ENCODE assay signal across 12 cellular contexts in the genomic region with DNA sequence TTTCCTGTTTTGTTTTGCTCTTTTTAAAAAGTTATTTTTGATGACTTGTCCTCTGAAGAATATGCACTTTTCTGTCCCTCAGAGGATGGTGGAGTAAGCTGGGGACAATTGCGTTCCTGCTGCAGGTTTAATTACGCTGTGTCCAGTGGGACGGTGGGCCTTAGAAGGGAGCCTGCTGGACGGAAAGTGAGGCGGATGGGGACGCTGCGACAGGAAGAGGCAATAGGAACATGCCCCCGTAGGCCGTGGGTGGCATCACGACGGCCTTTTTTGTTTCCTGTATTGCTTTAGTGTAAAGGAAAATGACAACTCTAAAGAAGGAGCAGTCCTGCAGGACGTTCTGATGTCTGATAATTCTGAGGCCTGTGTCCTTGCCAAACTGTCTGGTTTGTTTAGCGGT.
A peak's percentile ranks its signal among the peaks of the same experiment; 100 is the strongest.
DNase-seq lines count a peak whose midpoint lies in the region; ATAC-seq, FAIRE-seq and TF ChIP-seq lines count a peak whose summit lies in the region.
"Had no signal": no experiment of that assay in that cellular context is flagged by ENCODE, and none has a peak within 500 bp of the region (broad histone marks: within the 10 kb centered on the region; RNA-seq: fewer than 3 reads in every experiment).

No MANE protein-coding gene starts in this region.

- no peak overlapping the region for H3K23ac ChIP-seq in H9 (ENCODE audit: insufficient read length, low read depth, low read length)

- no peak for TF ChIP-seq EP300 in K562 (IDR thresholded peaks at IDR 0.05; ENCODE audit: low read length)

- no peak overlapping the region for H2BK12ac ChIP-seq in H9 (ENCODE audit: insufficient read length, low read depth, low read length)

- no CpG with 5 or more reads among the region's 13 CpGs for WGBS in H9 (ENCODE audit: extremely low coverage, insufficient read length, low lambda C conversion rate)
- WGBS in K562 (ENCODE audit: insufficient coverage, low coverage, missing lambda C conversion rate), result 49% methylated on average over 10 of the region's 13 CpGs

- no peak overlapping the region for H3K14ac ChIP-seq in H9 (ENCODE audit: insufficient read depth, low read length)

- H4K5ac ChIP-seq in H9 (ENCODE audit: insufficient read length, low read depth, low read length), result no peak overlapping the region

- H2BK120ac ChIP-seq in H9 (ENCODE audit: low read depth, low read length, poor library complexity, severe bottlenecking), result no peak overlapping the region

- intact Hi-C loops in K562 (cut with micrococcal nuclease), result no loop called here

- FAIRE-seq in K562 (lab: Jason Lieb, UNC), result no peak

- no peaks in the 10 kb centered on the region for H3K36me3 ChIP-seq in K562 (ENCODE audit: control insufficient read depth, insufficient read depth, low read length)

- H3K36me3 Mint-ChIP-seq in H9 (ENCODE audit: insufficient read depth in 1 of 3, low read depth in 3 of 3) (no peaks in the 10 kb centered on the region), type B pancreatic cell (no peaks in the 10 kb centered on the region)

- ATAC-seq in K562, result no peak
- ATAC-seq in GM18873 (IDR thresholded peaks at IDR 0.05; ENCODE audit: low FRiP score, unreplicated experiment), result no peak
- ATAC-seq: body of pancreas had no signal

- in situ Hi-C loops in K562 (cut with MboI), result no loop called here

- H3K4me3 Mint-ChIP-seq in H9 (no peak overlapping the region), type B pancreatic cell (no peak overlapping the region)

- H3K23me2 ChIP-seq in H9 (ENCODE audit: insufficient read length, low read depth, low read length, poor library complexity, severe bottlenecking), result no peaks in the 10 kb centered on the region

- DNase-seq in H9, result peak; percentile 24
- peak; percentile 40 for DNase-seq in activated CD4-positive, CD25-positive, alpha-beta regulatory T cell treated with anti-CD3 and anti-CD28 coated beads, Interleukin-2, amount 50 U/mL, for 72 hours
- peak in 1 of 4 experiments; percentile 13 for DNase-seq in K562 (ENCODE audit: extremely low read depth in 1 of 4, low spot score in 3 of 4)
- DNase-seq in stimulated activated CD4-positive, alpha-beta T cell treated with anti-CD3 and anti-CD28 coated beads, Interleukin-1b, Interleukin-23, amount 100 ng/mL, for 48 hours, result peak; percentile 62
- no peak for DNase-seq in type B pancreatic cell (ENCODE audit: extremely low spot score, unreplicated experiment)
- DNase-seq in NCI-H1930 (lab: John Stamatoyannopoulos, UW), result no peak
- no peak for DNase-seq in kidney glomerular epithelial cell (lab: John Stamatoyannopoulos, UW)
- DNase-seq: body of pancreas, NCI-H82, T1000 had no signal

- no peaks in the 10 kb centered on the region for H3K79me1 ChIP-seq in H9 (ENCODE audit: insufficient read depth, low read depth, low read length, poor library complexity, severe bottlenecking)

- no peak for TF ChIP-seq RAD21 in K562 (CRISPR knock-in tag; conservative IDR thresholded peaks at IDR 0.05 in 1 of 2, IDR thresholded peaks at IDR 0.05 in 1 of 2)

- CTCF ChIA-PET in K562 (lab: Yijun Ruan, JAX; ENCODE audit: low intra/inter-chr PET ratio), result no interaction called here

- no peaks in the 10 kb centered on the region for H4K20me1 ChIP-seq in H9 (ENCODE audit: control insufficient read depth, insufficient read depth, insufficient read length)
- H4K20me1 ChIP-seq in K562 (replicated peaks; ENCODE audit: control insufficient read depth, insufficient read depth, low read length), result no peaks in the 10 kb centered on the region

- H3K27me3 Mint-ChIP-seq in H9 (ENCODE audit: low read depth) (peaks cover 2% of the 10 kb centered on the region; the same call in 1 of the 2 replicates), type B pancreatic cell (peaks cover 9% of the 10 kb centered on the region)

- H3K4me1 ChIP-seq in H9 (ENCODE audit: insufficient read depth, low read length) (no peaks in the 10 kb centered on the region), K562 (replicated peaks in 1 of 2; ENCODE audit: control insufficient read depth in 2 of 2, insufficient read depth in 2 of 2, low read length in 2 of 2) (peaks cover 12 to 38% of the 10 kb centered on the region in 2 experiments; a peak in 4 of 5 replicates)
- H3K4me1 ChIP-seq: body of pancreas had no signal

- H2AFZ ChIP-seq in H9 (ENCODE audit: low read length), result no peak overlapping the region
- no peak overlapping the region for H2AFZ ChIP-seq in K562 (ENCODE audit: low read depth, low read length)

- BruUV-seq in K562 (replicated peaks; lab: Mats Ljungman, UMichigan), result no TSS peak

- no peak overlapping the region for H3K4ac ChIP-seq in H9 (ENCODE audit: low read depth, low read length)

- H3K79me2 ChIP-seq in H9 (ENCODE audit: insufficient read depth, low read length), result no peaks in the 10 kb centered on the region
- no peaks in the 10 kb centered on the region for H3K79me2 ChIP-seq in K562 (ENCODE audit: control insufficient read depth, insufficient read depth, low read length)

- H2BK5ac ChIP-seq in H9 (ENCODE audit: insufficient read length, low read length), result no peak overlapping the region

- H3T11ph ChIP-seq in H9 (ENCODE audit: low read length), result no peak overlapping the region

- H2AK5ac ChIP-seq in H9 (ENCODE audit: insufficient read length, low read length), result no peak overlapping the region

- POLR2A ChIA-PET in K562 (lab: Yijun Ruan, JAX), result interaction anchor here (1.6 kb wide), 1 partner anchor 10 kb away, joined by 3 read pairs; no protein-coding TSS in a partner anchor

- H3K9me3 ChIP-seq in H9 (ENCODE audit: control insufficient read depth, low read depth, low read length) (no peaks in the 10 kb centered on the region), K562 (replicated peaks; ENCODE audit: control insufficient read depth, insufficient read depth, low read depth, low read length) (no peaks in the 10 kb centered on the region)
- H3K9me3 ChIP-seq: body of pancreas had no signal

- peaks cover 0 to 12% of the 10 kb centered on the region in 2 experiments; a peak in 1 of 4 replicates for H3K4me1 Mint-ChIP-seq in H9
- H3K4me1 Mint-ChIP-seq in type B pancreatic cell (ENCODE audit: unreplicated experiment), result peaks cover 4% of the 10 kb centered on the region

- H3K27me3 ChIP-seq in H9 (ENCODE audit: insufficient read depth, low read length) (no peaks in the 10 kb centered on the region), K562 (ENCODE audit: control insufficient read depth in 2 of 2, insufficient read depth in 2 of 2, low read length in 2 of 2) (no peaks in the 10 kb centered on the region)
- H3K27me3 ChIP-seq: body of pancreas had no signal

- H3K27ac ChIP-seq in H9 (ENCODE audit: insufficient read length, low read depth, low read length) (no peak overlapping the region), K562 (ENCODE audit: extremely low read depth, low read depth, low read length) (peak overlapping the region; percentile 36; the same call in 1 of the 3 replicates)
- H3K27ac ChIP-seq: body of pancreas, C4-2B had no signal

- H3K27ac Mint-ChIP-seq in H9, result no peak overlapping the region
- H3K27ac Mint-ChIP-seq in type B pancreatic cell, result no peak overlapping the region

- H3K4me3 ChIP-seq in K562, result no peak overlapping the region
- H3K4me3 ChIP-seq: body of pancreas had no signal

- H3K18ac ChIP-seq in H9 (ENCODE audit: insufficient read length, low read depth, low read length), result no peak overlapping the region

- no peak overlapping the region for H4K91ac ChIP-seq in H9 (ENCODE audit: insufficient read length, low read depth, low read length)

- H4K8ac ChIP-seq in H9 (replicated peaks; ENCODE audit: insufficient read length, low read depth, low read length), result no peak overlapping the region

- no peak overlapping the region for H3K4me2 ChIP-seq in H9 (ENCODE audit: insufficient read depth, insufficient read length, low read length)
- no peak overlapping the region; the same call in 1 of the 2 replicates for H3K4me2 ChIP-seq in K562 (ENCODE audit: insufficient read depth, low read length)

- no peak for TF ChIP-seq POLR2A in K562 (conservative IDR thresholded peaks at IDR 0.05)

- no peaks in the 10 kb centered on the region for H3K9me1 ChIP-seq in K562 (ENCODE audit: control insufficient read depth, insufficient read depth, low read length)

- H3K9ac ChIP-seq in H9 (ENCODE audit: extremely low read depth, insufficient read length, low read length) (no peak overlapping the region), K562 (ENCODE audit: insufficient read depth in 1 of 2, low read depth in 2 of 2, low read length in 2 of 2) (peak overlapping the region in 1 of 2 experiments; percentile 56; a peak in 1 of 4 replicates)

- peak; percentile 28; the same call in 1 of the 3 replicates for TF ChIP-seq CTCF in H9 (conservative IDR thresholded peaks at IDR 0.05)
- 0 out of 6 replicates have a peak, but pooled peaks of 1 of the 3 experiments have one; percentile 8 for TF ChIP-seq CTCF in K562 (IDR thresholded peaks at IDR 0.05 in 2 of 3, conservative IDR thresholded peaks at IDR 0.05 in 1 of 3; ENCODE audit: insufficient read depth in 2 of 3, low read depth in 1 of 3, low read length in 3 of 3)
- no peak for TF ChIP-seq CTCF in type B pancreatic cell (conservative IDR thresholded peaks at IDR 0.05)

- no peaks in the 10 kb centered on the region for H3K9me3 Mint-ChIP-seq in H9
- no peaks in the 10 kb centered on the region for H3K9me3 Mint-ChIP-seq in type B pancreatic cell

- H2BK15ac ChIP-seq in H9 (ENCODE audit: low read depth, low read length), result no peak overlapping the region

- H3K56ac ChIP-seq in H9 (ENCODE audit: insufficient read length, low read depth, low read length), result no peak overlapping the region

- H2BK20ac ChIP-seq in H9 (ENCODE audit: low read depth, low read length, poor library complexity, severe bottlenecking), result no peak overlapping the region

TF ChIP-seq in K562, 482 proteins besides CTCF, POLR2A, EP300 and RAD21 (continues in another document):
- TF ChIP-seq DACH1 (IDR thresholded peaks at IDR 0.05; ENCODE audit: partially characterized antibody), result no peak
- TF ChIP-seq, protein P1, sequence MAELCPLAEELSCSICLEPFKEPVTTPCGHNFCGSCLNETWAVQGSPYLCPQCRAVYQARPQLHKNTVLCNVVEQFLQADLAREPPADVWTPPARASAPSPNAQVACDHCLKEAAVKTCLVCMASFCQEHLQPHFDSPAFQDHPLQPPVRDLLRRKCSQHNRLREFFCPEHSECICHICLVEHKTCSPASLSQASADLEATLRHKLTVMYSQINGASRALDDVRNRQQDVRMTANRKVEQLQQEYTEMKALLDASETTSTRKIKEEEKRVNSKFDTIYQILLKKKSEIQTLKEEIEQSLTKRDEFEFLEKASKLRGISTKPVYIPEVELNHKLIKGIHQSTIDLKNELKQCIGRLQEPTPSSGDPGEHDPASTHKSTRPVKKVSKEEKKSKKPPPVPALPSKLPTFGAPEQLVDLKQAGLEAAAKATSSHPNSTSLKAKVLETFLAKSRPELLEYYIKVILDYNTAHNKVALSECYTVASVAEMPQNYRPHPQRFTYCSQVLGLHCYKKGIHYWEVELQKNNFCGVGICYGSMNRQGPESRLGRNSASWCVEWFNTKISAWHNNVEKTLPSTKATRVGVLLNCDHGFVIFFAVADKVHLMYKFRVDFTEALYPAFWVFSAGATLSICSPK (IDR thresholded peaks at IDR 0.05; ENCODE audit: borderline replicate concordance), result no peak

Comparison
In these comparisons a context has a peak if more than half of its experiments do, and no peak if none do; other contexts are left out.
1. DNase-seq: peak in H9 (single experiment), activated CD4-positive, CD25-positive, alpha-beta regulatory T cell treated with anti-CD3 and anti-CD28 coated beads, Interleukin-2, amount 50 U/mL, for 72 hours (single experiment) and stimulated activated CD4-positive, alpha-beta T cell treated with anti-CD3 and anti-CD28 coated beads, Interleukin-1b, Interleukin-23, amount 100 ng/mL, for 48 hours (single experiment); none in type B pancreatic cell (single experiment), NCI-H1930 (0 of 2) and kidney glomerular epithelial cell (single experiment).